ENCODE assay signal across 8 cellular contexts in the genomic region with DNA sequence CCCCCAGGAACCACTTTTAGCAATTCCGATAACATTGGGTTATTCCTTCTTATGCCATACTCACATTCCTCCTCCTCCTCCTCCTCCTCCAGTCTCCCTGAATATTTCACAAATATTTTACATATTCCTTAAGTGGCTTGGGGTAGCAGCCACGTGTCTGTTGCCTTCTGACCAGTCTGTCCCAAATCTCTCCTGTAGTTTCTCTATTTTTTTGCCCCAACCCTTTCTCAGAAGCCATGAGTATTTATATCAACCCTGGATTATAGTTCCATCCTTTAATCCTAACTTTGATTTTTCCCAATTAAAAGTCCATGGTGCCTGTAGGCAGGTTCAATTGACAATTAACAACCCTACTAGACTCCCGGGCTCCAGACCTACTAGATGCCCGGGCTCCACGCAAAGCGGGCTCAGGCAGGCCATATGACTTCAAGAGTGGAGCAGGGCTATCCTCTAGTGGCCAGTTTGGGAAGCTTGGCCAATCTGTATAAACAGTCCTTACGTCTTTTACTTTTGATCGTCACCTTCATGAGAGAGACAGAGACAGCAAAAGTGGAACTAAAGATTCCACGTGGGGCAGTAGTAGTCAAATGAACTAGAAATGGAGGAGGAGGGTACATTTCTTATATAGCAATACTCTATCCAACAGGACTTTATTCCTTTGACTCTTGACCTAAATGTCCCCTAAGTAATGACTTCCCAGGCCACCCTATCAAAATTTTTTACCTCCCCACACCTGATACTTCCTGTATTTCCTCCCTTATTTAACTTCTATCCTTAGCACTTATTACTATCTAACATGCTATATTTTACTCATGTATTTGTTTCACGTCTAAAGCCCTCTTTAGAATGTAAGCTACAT.
DNase-seq lines count a peak whose midpoint lies in the region; ATAC-seq and TF ChIP-seq lines count a peak whose summit lies in the region.

No MANE protein-coding gene starts in this region.

- H3K36me3 Mint-ChIP-seq in activated CD8-positive, alpha-beta T cell treated with anti-CD3 and anti-CD28 coated beads, Interleukin-2, amount 10 ng/mL, durations not matched to agents 7 days and 5 days (ENCODE audit: low read depth): peaks cover 35% of the 10 kb centered on the region

- H3K4me1 Mint-ChIP-seq in activated CD8-positive, alpha-beta T cell treated with anti-CD3 and anti-CD28 coated beads, Interleukin-2, amount 10 ng/mL, durations not matched to agents 7 days and 5 days (ENCODE audit: low read depth): no peaks in the 10 kb centered on the region

- peak overlapping the region; percentile 1 for H3K27ac Mint-ChIP-seq in activated CD8-positive, alpha-beta T cell treated with anti-CD3 and anti-CD28 coated beads, Interleukin-2, amount 10 ng/mL, durations not matched to agents 7 days and 5 days

- POLR2A ChIA-PET in activated CD8-positive, alpha-beta T cell treated with anti-CD3 and anti-CD28 coated beads, Interleukin-2, amount 10 ng/mL, durations not matched to agents 7 days and 5 days (lab: Charles Lee): no interaction called here

- ATAC-seq in activated CD8-positive, alpha-beta T cell treated with anti-CD3 and anti-CD28 coated beads, Interleukin-2, amount 10 ng/mL, durations not matched to agents 7 days and 5 days: no peak
- ATAC-seq in omental fat pad (ENCODE audit: low FRiP score) (peak; percentile 51), GM19395 (IDR thresholded peaks at IDR 0.05; ENCODE audit: unreplicated experiment) (no peak), GM19324 (IDR thresholded peaks at IDR 0.05; ENCODE audit: low FRiP score, unreplicated experiment) (no peak)

- DNase-seq in DMS53 treated with DMSO at 0.1 percent for 48 hours (lab: John Stamatoyannopoulos, UW; ENCODE audit: unreplicated experiment): peak; percentile 53
- DNase-seq in H4 (ENCODE audit: low spot score): peak; percentile 62
- DNase-seq in NCI-H2196 (lab: John Stamatoyannopoulos, UW; ENCODE audit: unreplicated experiment): peak; percentile 71
- DNase-seq in activated CD8-positive, alpha-beta T cell treated with anti-CD3 and anti-CD28 coated beads, Interleukin-2, amount 10 ng/mL, durations not matched to agents 7 days and 5 days: peak; percentile 26
- peak; percentile 63 for DNase-seq in globus pallidus (ENCODE audit: low spot score)
- DNase-seq in omental fat pad (ENCODE audit: low spot score): no peak

- no peaks in the 10 kb centered on the region for H3K9me3 Mint-ChIP-seq in activated CD8-positive, alpha-beta T cell treated with anti-CD3 and anti-CD28 coated beads, Interleukin-2, amount 10 ng/mL, durations not matched to agents 7 days and 5 days (ENCODE audit: insufficient read depth)

- H3K27me3 Mint-ChIP-seq in activated CD8-positive, alpha-beta T cell treated with anti-CD3 and anti-CD28 coated beads, Interleukin-2, amount 10 ng/mL, durations not matched to agents 7 days and 5 days (ENCODE audit: low read depth): no peaks in the 10 kb centered on the region

- TF ChIP-seq CTCF in omental fat pad (IDR thresholded peaks at IDR 0.05): peak in 1 of 3 donors; percentile 34

- no peak overlapping the region for H3K4me3 Mint-ChIP-seq in activated CD8-positive, alpha-beta T cell treated with anti-CD3 and anti-CD28 coated beads, Interleukin-2, amount 10 ng/mL, durations not matched to agents 7 days and 5 days

- CTCF ChIA-PET in activated CD8-positive, alpha-beta T cell treated with anti-CD3 and anti-CD28 coated beads, Interleukin-2, amount 10 ng/mL, durations not matched to agents 7 days and 5 days (lab: Charles Lee): interaction anchor here (1.0 to 2.8 kb wide), 5 partner anchors 49 to 337 kb away, joined by 3 to 11 read pairs (median 4); a partner anchor contains a TSS
